In genomic region chr5:162068931-162069330, GRCh38 we compare ENCODE assay signal across 30 cellular contexts. TPM values are rescaled to one million over a fixed set of nuclear protein-coding genes. Genes with fewer than 3 reads are reported as not detected.
"Had no signal": no experiment of that assay in that cellular context is flagged by ENCODE, and none has a peak within 500 bp of the region (broad histone marks: within the 10 kb centered on the region; RNA-seq: fewer than 3 reads in every experiment).

No MANE protein-coding gene starts in this region.

- H3K9ac ChIP-seq: neural progenitor cell had no signal

- H3K36me3 ChIP-seq: gastroesophageal sphincter, heart right ventricle, left lung, neural progenitor cell, prostate gland, sigmoid colon, thyroid gland, vagina had no signal

- H3K9me3 Mint-ChIP-seq: endodermal cell, mesothelial cell of epicardium, neural progenitor cell had no signal

- H3K4me3 ChIP-seq: gastroesophageal sphincter, heart right ventricle, left lung, mucosa of descending colon, prostate gland, sigmoid colon, thyroid gland, vagina had no signal

- DNase-seq: effector CD8-positive, alpha-beta T cell; foreskin fibroblast; hippocampal formation; naive B cell; sigmoid colon; stimulated activated CD4-positive, alpha-beta T cell treated with anti-CD3 and anti-CD28 coated beads, Interleukin-4, amount 100 ng/mL, for 4 hours had no signal

- ATAC-seq: esophagus mucosa; gastroesophageal sphincter; heart right ventricle; natural killer cell treated with Interleukin-12 subunit alpha and Interleukin-12 subunit beta and Interleukin-15 and Interleukin-18, amount 100 ng/mL, for 72 hours; right cardiac atrium; stimulated activated memory B cell treated with anti-CD40 and anti-IgM and Interleukin-4, amounts not matched to agents 10 μg/mL and 1 μg/mL and 100 μg/mL, for 72 hours had no signal

- H3K27me3 ChIP-seq: thyroid gland, vagina had no signal

- H3K4me1 Mint-ChIP-seq: mesothelial cell of epicardium; naive B cell; stimulated activated memory B cell treated with anti-CD40 and anti-IgM and Interleukin-4, amounts not matched to agents 10 μg/mL and 1 μg/mL and 100 μg/mL, for 72 hours had no signal

- H3K9me3 ChIP-seq: gastroesophageal sphincter, heart right ventricle, left lung, mucosa of descending colon, prostate gland, thyroid gland, vagina had no signal

- H3K4me3 Mint-ChIP-seq: mesothelial cell of epicardium; naive B cell; natural killer cell treated with Interleukin-12 subunit alpha and Interleukin-12 subunit beta and Interleukin-15 and Interleukin-18, amount 100 ng/mL, for 72 hours; stimulated activated memory B cell treated with anti-CD40 and anti-IgM and Interleukin-4, amounts not matched to agents 10 μg/mL and 1 μg/mL and 100 μg/mL, for 72 hours; stimulated activated naive CD8-positive, alpha-beta T cell treated with anti-CD3 and anti-CD28 coated beads, Interleukin-15, Interleukin-2, amounts not matched to agents 100 ng/mL and 50 ng/mL, for 24 hours had no signal

- H2AFZ ChIP-seq: neural progenitor cell had no signal

- H3K27ac ChIP-seq: epithelial cell of prostate, gastroesophageal sphincter, heart right ventricle, left lung, neural progenitor cell, prostate gland, sigmoid colon, thyroid gland, vagina had no signal

- H3K27me3 Mint-ChIP-seq: natural killer cell treated with Interleukin-12 subunit alpha and Interleukin-12 subunit beta and Interleukin-15 and Interleukin-18, amount 100 ng/mL, for 72 hours; stimulated activated memory B cell treated with anti-CD40 and anti-IgM and Interleukin-4, amounts not matched to agents 10 μg/mL and 1 μg/mL and 100 μg/mL, for 72 hours had no signal

- H3K36me3 Mint-ChIP-seq: mesothelial cell of epicardium; naive B cell; natural killer cell treated with Interleukin-12 subunit alpha and Interleukin-12 subunit beta and Interleukin-15 and Interleukin-18, amount 100 ng/mL, for 72 hours; neural progenitor cell; stimulated activated memory B cell treated with anti-CD40 and anti-IgM and Interleukin-4, amounts not matched to agents 10 μg/mL and 1 μg/mL and 100 μg/mL, for 72 hours had no signal

- H3K27ac Mint-ChIP-seq: endodermal cell; mesothelial cell of epicardium; natural killer cell treated with Interleukin-12 subunit alpha and Interleukin-12 subunit beta and Interleukin-15 and Interleukin-18, amount 100 ng/mL, for 72 hours; neural progenitor cell; stimulated activated memory B cell treated with anti-CD40 and anti-IgM and Interleukin-4, amounts not matched to agents 10 μg/mL and 1 μg/mL and 100 μg/mL, for 72 hours; stimulated activated naive CD8-positive, alpha-beta T cell treated with anti-CD3 and anti-CD28 coated beads, Interleukin-15, Interleukin-2, amounts not matched to agents 100 ng/mL and 50 ng/mL, for 24 hours had no signal

RNA-seq across cellular contexts. Expression of gene GABRG2, which starts 1.4 kb away (rescaled TPM):
- total RNA-seq: esophagus mucosa, heart right ventricle, kidney epithelial cell, left cardiac atrium, lower leg skin, lung microvascular endothelial cell, osteocyte, renal cortical epithelial cell, right cardiac atrium, skeletal muscle tissue, thyroid gland, ureter had no signal
- polyA plus RNA-seq: heart right ventricle, right cardiac atrium had no signal
